20 cellular contexts compared by ENCODE assay signal in genomic region chr4:151719935-151720334, GRCh38.
"Had no signal": no experiment of that assay in that cellular context is flagged by ENCODE, and none has a peak within 500 bp of the region (broad histone marks: within the 10 kb centered on the region; RNA-seq: fewer than 3 reads in every experiment).

No MANE protein-coding gene starts in this region.

- H3K36me3 ChIP-seq: ovary, suprapubic skin had no signal

- DNase-seq: activated B cell treated with CpG ODN at 0.5 μM for 24 hours; activated CD4-positive, alpha-beta memory T cell treated with anti-CD3 and anti-CD28 coated beads for 36 hours; activated CD4-positive, alpha-beta T cell treated with anti-CD3 and anti-CD28 coated beads for 4 hours; activated naive CD4-positive, alpha-beta T cell treated with anti-CD3 and anti-CD28 coated beads, Interleukin-2, amount 10 ng/mL, durations not matched to agents 7 days and 5 days; activated naive CD8-positive, alpha-beta T cell treated with anti-CD3 and anti-CD28 coated beads, Interleukin-2, amount 50 U/mL, for 24 hours; activated T-cell treated with anti-CD3 and anti-CD28 coated beads, Interleukin-2, amount 50 U/mL, for 24 hours; aorta; hypothalamus; islet precursor cell; naive B cell; ovary; psoas muscle; right lobe of liver; small intestine; stimulated activated CD4-positive, alpha-beta T cell treated with anti-CD3 and anti-CD28 coated beads, Interleukin-4, amount 100 ng/mL, for 1 hour; stimulated activated naive CD8-positive, alpha-beta T cell treated with anti-CD3 and anti-CD28 coated beads, Interleukin-15, amount 100 ng/mL, for 72 hours; T-helper 1 cell; T-helper 9 cell; transverse colon had no signal

- H3K4me3 ChIP-seq: ovary, psoas muscle, right lobe of liver, suprapubic skin, transverse colon had no signal

- ATAC-seq: activated naive CD8-positive, alpha-beta T cell treated with anti-CD3 and anti-CD28 coated beads, Interleukin-2, amount 50 U/mL, for 24 hours; psoas muscle; right lobe of liver; stimulated activated naive CD8-positive, alpha-beta T cell treated with anti-CD3 and anti-CD28 coated beads, Interleukin-15, amount 100 ng/mL, for 72 hours had no signal

- H3K9me3 ChIP-seq: ovary, psoas muscle, right lobe of liver, suprapubic skin, transverse colon had no signal

- H3K27me3 ChIP-seq: ovary, right lobe of liver, suprapubic skin, transverse colon had no signal

- H3K27ac ChIP-seq: ovary, psoas muscle, right lobe of liver, suprapubic skin, transverse colon had no signal

- H3K4me1 ChIP-seq: psoas muscle, right lobe of liver, suprapubic skin, transverse colon had no signal
